1 cellular context compared by ENCODE assay signal in genomic region chr2:27164960-27165763, GRCh38.
TF ChIP-seq lines count a peak whose summit lies in the region.

No MANE protein-coding gene starts in this region.

TF ChIP-seq in K562, 482 proteins besides CTCF, POLR2A, EP300 and RAD21:
- TF ChIP-seq DMBX1 (CRISPR knock-in tag; IDR thresholded peaks at IDR 0.05; ENCODE audit: borderline replicate concordance), result no peak
- peak; percentile 59 for TF ChIP-seq PRDM10 (IDR thresholded peaks at IDR 0.05; ENCODE audit: partially characterized antibody)
